1 cellular context compared by ENCODE assay signal in the genomic region with DNA sequence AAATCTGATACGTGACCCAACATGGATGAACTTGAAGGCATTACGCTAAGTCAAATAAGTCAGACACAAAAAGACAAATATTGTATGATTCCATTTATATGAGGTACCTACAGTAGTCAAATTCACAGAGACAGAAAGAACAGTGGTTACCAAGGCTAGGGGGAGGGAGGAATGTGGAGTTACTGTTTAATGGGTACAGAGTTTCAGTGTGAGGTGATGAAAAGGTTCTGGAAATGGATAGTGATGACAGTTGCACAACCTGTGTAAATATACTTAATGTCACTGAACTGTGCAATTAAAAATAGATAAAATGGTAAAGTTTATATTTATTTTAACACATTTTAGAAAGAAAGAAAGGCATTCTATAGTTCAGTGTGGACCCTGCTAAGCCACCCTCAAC.
TF ChIP-seq lines count a peak whose summit lies in the region.

No MANE protein-coding gene starts in this region.

TF ChIP-seq in HepG2, 621 proteins besides CTCF, POLR2A, EP300 and RAD21 (continued from another document and continues in another):
- TF ChIP-seq, protein P1, sequence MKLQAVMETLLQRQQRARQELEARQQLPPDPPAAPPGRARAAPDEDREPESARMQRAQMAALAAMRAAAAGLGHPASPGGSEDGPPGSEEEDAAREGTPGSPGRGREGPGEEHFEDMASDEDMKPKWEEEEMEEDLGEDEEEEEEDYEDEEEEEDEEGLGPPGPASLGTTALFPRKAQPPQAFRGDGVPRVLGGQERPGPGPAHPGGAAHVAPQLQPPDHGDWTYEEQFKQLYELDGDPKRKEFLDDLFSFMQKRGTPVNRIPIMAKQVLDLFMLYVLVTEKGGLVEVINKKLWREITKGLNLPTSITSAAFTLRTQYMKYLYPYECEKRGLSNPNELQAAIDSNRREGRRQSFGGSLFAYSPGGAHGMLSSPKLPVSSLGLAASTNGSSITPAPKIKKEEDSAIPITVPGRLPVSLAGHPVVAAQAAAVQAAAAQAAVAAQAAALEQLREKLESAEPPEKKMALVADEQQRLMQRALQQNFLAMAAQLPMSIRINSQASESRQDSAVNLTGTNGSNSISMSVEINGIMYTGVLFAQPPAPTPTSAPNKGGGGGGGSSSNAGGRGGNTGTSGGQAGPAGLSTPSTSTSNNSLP (IDR thresholded peaks at IDR 0.05; ENCODE audit: low read depth, low read length): peak; percentile 71; the same call in 1 of the 2 replicates
- TF ChIP-seq GABPB1 (CRISPR knock-in tag; IDR thresholded peaks at IDR 0.05): no peak
- TF ChIP-seq STAG1 (CRISPR knock-in tag; IDR thresholded peaks at IDR 0.05): no peak; the same call in 1 of the 2 replicates
- 0 out of 2 replicates have a peak, but pooled peaks have one; percentile 36 for TF ChIP-seq ZNF614 (CRISPR knock-in tag; IDR thresholded peaks at IDR 0.05; ENCODE audit: borderline replicate concordance)
- TF ChIP-seq TBX3 (IDR thresholded peaks at IDR 0.05; ENCODE audit: borderline replicate concordance): peak; percentile 69; the same call in 1 of the 2 replicates
- no peak for TF ChIP-seq BRCA1 (CRISPR knock-in tag; IDR thresholded peaks at IDR 0.05)
- TF ChIP-seq, protein P2, sequence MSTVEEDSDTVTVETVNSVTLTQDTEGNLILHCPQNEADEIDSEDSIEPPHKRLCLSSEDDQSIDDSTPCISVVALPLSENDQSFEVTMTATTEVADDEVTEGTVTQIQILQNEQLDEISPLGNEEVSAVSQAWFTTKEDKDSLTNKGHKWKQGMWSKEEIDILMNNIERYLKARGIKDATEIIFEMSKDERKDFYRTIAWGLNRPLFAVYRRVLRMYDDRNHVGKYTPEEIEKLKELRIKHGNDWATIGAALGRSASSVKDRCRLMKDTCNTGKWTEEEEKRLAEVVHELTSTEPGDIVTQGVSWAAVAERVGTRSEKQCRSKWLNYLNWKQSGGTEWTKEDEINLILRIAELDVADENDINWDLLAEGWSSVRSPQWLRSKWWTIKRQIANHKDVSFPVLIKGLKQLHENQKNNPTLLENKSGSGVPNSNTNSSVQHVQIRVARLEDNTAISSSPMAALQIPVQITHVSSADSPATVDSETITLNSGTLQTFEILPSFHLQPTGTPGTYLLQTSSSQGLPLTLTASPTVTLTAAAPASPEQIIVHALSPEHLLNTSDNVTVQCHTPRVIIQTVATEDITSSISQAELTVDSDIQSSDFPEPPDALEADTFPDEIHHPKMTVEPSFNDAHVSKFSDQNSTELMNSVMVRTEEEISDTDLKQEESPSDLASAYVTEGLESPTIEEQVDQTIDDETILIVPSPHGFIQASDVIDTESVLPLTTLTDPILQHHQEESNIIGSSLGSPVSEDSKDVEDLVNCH (CRISPR knock-in tag; IDR thresholded peaks at IDR 0.05): no peak
- TF ChIP-seq ZNF317 (CRISPR knock-in tag; IDR thresholded peaks at IDR 0.05): no peak
- no peak for TF ChIP-seq LCORL (IDR thresholded peaks at IDR 0.05)
- TF ChIP-seq LCORL (CRISPR knock-in tag; IDR thresholded peaks at IDR 0.05): no peak
- TF ChIP-seq SP5 (CRISPR knock-in tag; IDR thresholded peaks at IDR 0.05; ENCODE audit: borderline replicate concordance, low read depth): peak; percentile 77; the same call in 1 of the 2 replicates
- TF ChIP-seq TCF7 (IDR thresholded peaks at IDR 0.05; ENCODE audit: low read depth): peak; percentile 82
- no peak for TF ChIP-seq SIN3B (IDR thresholded peaks at IDR 0.05; ENCODE audit: low read length)
- no peak; the same call in 1 of the 2 replicates for TF ChIP-seq FOXO1 (CRISPR knock-in tag; IDR thresholded peaks at IDR 0.05)
- TF ChIP-seq SOX6 (IDR thresholded peaks at IDR 0.05): no peak
- TF ChIP-seq SOX6 (CRISPR knock-in tag; IDR thresholded peaks at IDR 0.05): peak; percentile 85
- no peak; the same call in 1 of the 2 replicates for TF ChIP-seq ZNF431 (CRISPR knock-in tag; IDR thresholded peaks at IDR 0.05; ENCODE audit: borderline replicate concordance, low read depth)
- TF ChIP-seq ZNF709 (CRISPR knock-in tag; IDR thresholded peaks at IDR 0.05): no peak
- TF ChIP-seq ZNF615 (CRISPR knock-in tag; IDR thresholded peaks at IDR 0.05; ENCODE audit: borderline replicate concordance): no peak
- TF ChIP-seq ZNF749 (CRISPR knock-in tag; IDR thresholded peaks at IDR 0.05; ENCODE audit: borderline replicate concordance): no peak
- TF ChIP-seq MEIS1 (CRISPR knock-in tag; IDR thresholded peaks at IDR 0.05; ENCODE audit: borderline replicate concordance): no peak
- TF ChIP-seq, protein P3, sequence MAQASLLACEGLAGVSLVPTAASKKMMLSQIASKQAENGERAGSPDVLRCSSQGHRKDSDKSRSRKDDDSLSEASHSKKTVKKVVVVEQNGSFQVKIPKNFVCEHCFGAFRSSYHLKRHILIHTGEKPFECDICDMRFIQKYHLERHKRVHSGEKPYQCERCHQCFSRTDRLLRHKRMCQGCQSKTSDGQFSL (CRISPR knock-in tag; IDR thresholded peaks at IDR 0.05): no peak
- TF ChIP-seq ZNF496 (CRISPR knock-in tag; IDR thresholded peaks at IDR 0.05; ENCODE audit: insufficient replicate concordance): no peak
- no peak for TF ChIP-seq HES4 (CRISPR knock-in tag; IDR thresholded peaks at IDR 0.05; ENCODE audit: borderline replicate concordance)
- no peak for TF ChIP-seq CBX5 (CRISPR knock-in tag; IDR thresholded peaks at IDR 0.05; ENCODE audit: borderline replicate concordance)
- no peak for TF ChIP-seq RBM39 (IDR thresholded peaks at IDR 0.05; ENCODE audit: low read depth, low read length, poor library complexity, severe bottlenecking)
- TF ChIP-seq MEIS2 (CRISPR knock-in tag; IDR thresholded peaks at IDR 0.05): no peak
- TF ChIP-seq ZBTB8A (CRISPR knock-in tag; IDR thresholded peaks at IDR 0.05; ENCODE audit: borderline replicate concordance, low read depth): no peak
- no peak for TF ChIP-seq GPBP1L1 (CRISPR knock-in tag; IDR thresholded peaks at IDR 0.05)
- TF ChIP-seq PPARG (CRISPR knock-in tag; conservative IDR thresholded peaks at IDR 0.05): peak; percentile 80
- TF ChIP-seq FOXA1 (IDR thresholded peaks at IDR 0.05): peak; percentile 29; the same call in 1 of the 2 replicates
- peak; percentile 72 for TF ChIP-seq FOXA1 (CRISPR knock-in tag; IDR thresholded peaks at IDR 0.05)
- no peak for TF ChIP-seq CREB3 (CRISPR knock-in tag; IDR thresholded peaks at IDR 0.05)
- TF ChIP-seq, protein P4, sequence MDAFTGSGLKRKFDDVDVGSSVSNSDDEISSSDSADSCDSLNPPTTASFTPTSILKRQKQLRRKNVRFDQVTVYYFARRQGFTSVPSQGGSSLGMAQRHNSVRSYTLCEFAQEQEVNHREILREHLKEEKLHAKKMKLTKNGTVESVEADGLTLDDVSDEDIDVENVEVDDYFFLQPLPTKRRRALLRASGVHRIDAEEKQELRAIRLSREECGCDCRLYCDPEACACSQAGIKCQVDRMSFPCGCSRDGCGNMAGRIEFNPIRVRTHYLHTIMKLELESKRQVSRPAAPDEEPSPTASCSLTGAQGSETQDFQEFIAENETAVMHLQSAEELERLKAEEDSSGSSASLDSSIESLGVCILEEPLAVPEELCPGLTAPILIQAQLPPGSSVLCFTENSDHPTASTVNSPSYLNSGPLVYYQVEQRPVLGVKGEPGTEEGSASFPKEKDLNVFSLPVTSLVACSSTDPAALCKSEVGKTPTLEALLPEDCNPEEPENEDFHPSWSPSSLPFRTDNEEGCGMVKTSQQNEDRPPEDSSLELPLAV (CRISPR knock-in tag; conservative IDR thresholded peaks at IDR 0.05; ENCODE audit: low read depth): no peak
- no peak for TF ChIP-seq TBL1XR1 (IDR thresholded peaks at IDR 0.05; ENCODE audit: borderline replicate concordance, low read length, partially characterized antibody)
- no peak for TF ChIP-seq CENPX (CRISPR knock-in tag; IDR thresholded peaks at IDR 0.05)
- no peak for TF ChIP-seq KMT2B (CRISPR knock-in tag; IDR thresholded peaks at IDR 0.05)
- TF ChIP-seq MLX (CRISPR knock-in tag; IDR thresholded peaks at IDR 0.05): peak; percentile 60; the same call in 1 of the 2 replicates
- TF ChIP-seq NFRKB (IDR thresholded peaks at IDR 0.05): no peak
- TF ChIP-seq KAT8 (CRISPR knock-in tag; IDR thresholded peaks at IDR 0.05): 0 out of 2 replicates have a peak, but pooled peaks have one; percentile 29
- TF ChIP-seq ZNF629 (CRISPR knock-in tag; conservative IDR thresholded peaks at IDR 0.05): peak; percentile 92
- TF ChIP-seq HOXA5 (CRISPR knock-in tag; IDR thresholded peaks at IDR 0.05): no peak
- TF ChIP-seq, protein P5, sequence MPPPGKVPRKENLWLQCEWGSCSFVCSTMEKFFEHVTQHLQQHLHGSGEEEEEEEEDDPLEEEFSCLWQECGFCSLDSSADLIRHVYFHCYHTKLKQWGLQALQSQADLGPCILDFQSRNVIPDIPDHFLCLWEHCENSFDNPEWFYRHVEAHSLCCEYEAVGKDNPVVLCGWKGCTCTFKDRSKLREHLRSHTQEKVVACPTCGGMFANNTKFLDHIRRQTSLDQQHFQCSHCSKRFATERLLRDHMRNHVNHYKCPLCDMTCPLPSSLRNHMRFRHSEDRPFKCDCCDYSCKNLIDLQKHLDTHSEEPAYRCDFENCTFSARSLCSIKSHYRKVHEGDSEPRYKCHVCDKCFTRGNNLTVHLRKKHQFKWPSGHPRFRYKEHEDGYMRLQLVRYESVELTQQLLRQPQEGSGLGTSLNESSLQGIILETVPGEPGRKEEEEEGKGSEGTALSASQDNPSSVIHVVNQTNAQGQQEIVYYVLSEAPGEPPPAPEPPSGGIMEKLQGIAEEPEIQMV (CRISPR knock-in tag; IDR thresholded peaks at IDR 0.05; ENCODE audit: low read depth): no peak
- TF ChIP-seq NR2F6 (IDR thresholded peaks at IDR 0.05): peak; percentile 74
- TF ChIP-seq NR2F6 (CRISPR knock-in tag; IDR thresholded peaks at IDR 0.05): peak; percentile 58; the same call in 1 of the 2 replicates
- no peak for TF ChIP-seq YY1 (IDR thresholded peaks at IDR 0.05; ENCODE audit: insufficient read depth, insufficient replicate concordance, low read depth, low read length)
- TF ChIP-seq JDP2 (CRISPR knock-in tag; IDR thresholded peaks at IDR 0.05; ENCODE audit: borderline replicate concordance): no peak
- TF ChIP-seq HDAC1 (CRISPR knock-in tag; IDR thresholded peaks at IDR 0.05): peak; percentile 40; the same call in 1 of the 2 replicates
- no peak for TF ChIP-seq PAX8 (CRISPR knock-in tag; IDR thresholded peaks at IDR 0.05; ENCODE audit: borderline replicate concordance)
- TF ChIP-seq PRMT3 (CRISPR knock-in tag; IDR thresholded peaks at IDR 0.05; ENCODE audit: borderline replicate concordance, low read depth): no peak
- TF ChIP-seq TBX2 (CRISPR knock-in tag; IDR thresholded peaks at IDR 0.05; ENCODE audit: borderline replicate concordance): peak; percentile 97
- peak; percentile 45; the same call in 1 of the 2 replicates for TF ChIP-seq ZMYM4 (CRISPR knock-in tag; IDR thresholded peaks at IDR 0.05)
